12 cellular contexts compared by ENCODE assay signal in genomic region chr17:50154604-50155003, GRCh38. TPM values are rescaled to one million over a fixed set of nuclear protein-coding genes. Genes with fewer than 3 reads are reported as not detected.
DNase-seq lines count a peak whose midpoint lies in the region; ATAC-seq and TF ChIP-seq lines count a peak whose summit lies in the region.
"Had no signal": no experiment of that assay in that cellular context is flagged by ENCODE, and none has a peak within 500 bp of the region (broad histone marks: within the 10 kb centered on the region; RNA-seq: fewer than 3 reads in every experiment).

No MANE protein-coding gene starts in this region.

- POLR2A ChIA-PET in PC-9 (lab: Charles Lee; ENCODE audit: unreplicated experiment), result no interaction called here

- no peak for ATAC-seq in stimulated activated naive CD8-positive, alpha-beta T cell treated with anti-CD3 and anti-CD28 coated beads, Interleukin-15, amount 100 ng/mL, for 72 hours
- no peak for ATAC-seq in stimulated activated naive CD8-positive, alpha-beta T cell treated with anti-CD3 and anti-CD28 coated beads, Interleukin-15, Interleukin-2, amounts not matched to agents 100 U/mL and 50 U/mL, for 24 hours
- ATAC-seq in HG02970 (IDR thresholded peaks at IDR 0.05; ENCODE audit: low FRiP score, unreplicated experiment), result no peak
- ATAC-seq: activated T-helper 17 cell treated with anti-CD3 and anti-CD28 coated beads, Interleukin-2, amount 50 U/mL, for 72 hours; sciatic nerve had no signal

- no peak for DNase-seq in stimulated activated naive CD8-positive, alpha-beta T cell treated with anti-CD3 and anti-CD28 coated beads, Interleukin-15, amount 100 ng/mL, for 72 hours
- DNase-seq in stimulated activated naive CD8-positive, alpha-beta T cell treated with anti-CD3 and anti-CD28 coated beads, Interleukin-15, Interleukin-2, amounts not matched to agents 100 U/mL and 50 U/mL, for 24 hours, result no peak
- DNase-seq in PC-9 (no peak), CD1c-positive myeloid dendritic cell (ENCODE audit: extremely low spot score) (no peak), H4 (ENCODE audit: low spot score) (no peak)
- no peak for DNase-seq in stimulated activated CD4-positive, alpha-beta T cell treated with anti-CD3 and anti-CD28 coated beads, Interleukin-4, amount 100 ng/mL, for 24 hours
- DNase-seq: T-helper 9 cell had no signal

- no peak overlapping the region for H2AFZ ChIP-seq in PC-9

- no peaks in the 10 kb centered on the region for H3K27me3 Mint-ChIP-seq in stimulated activated naive CD8-positive, alpha-beta T cell treated with anti-CD3 and anti-CD28 coated beads, Interleukin-15, amount 100 ng/mL, for 72 hours
- H3K27me3 Mint-ChIP-seq: activated T-helper 17 cell treated with anti-CD3 and anti-CD28 coated beads, Interleukin-2, amount 50 U/mL, for 72 hours had no signal

- H3K79me2 ChIP-seq in PC-9 (ENCODE audit: low read depth), result peaks cover 11% of the 10 kb centered on the region

- CTCF ChIA-PET in PC-9 (lab: Charles Lee), result interaction anchor here (0.5 to 0.7 kb wide), 4 partner anchors 19 to 127 kb away, joined by 3 to 25 read pairs (median 4); no protein-coding TSS in a partner anchor

- H3K4me2 ChIP-seq in PC-9, result peak overlapping the region; percentile 76

- no peaks in the 10 kb centered on the region for H3K9me3 ChIP-seq in PC-9 (ENCODE audit: insufficient read depth, low read depth)
- H3K9me3 ChIP-seq in muscle layer of colon (ENCODE audit: low read length), result no peaks in the 10 kb centered on the region
- H3K9me3 ChIP-seq: BE2C had no signal

- no peaks in the 10 kb centered on the region for H4K20me1 ChIP-seq in PC-9 (ENCODE audit: insufficient read depth)

- BruUV-seq in PC-9 (replicated peaks; lab: Mats Ljungman, UMichigan), result no TSS peak

- H3K36me3 ChIP-seq in PC-9 (ENCODE audit: low read depth) (no peaks in the 10 kb centered on the region), muscle layer of colon (ENCODE audit: insufficient read depth, low read length) (no peaks in the 10 kb centered on the region)

- H3K9me3 Mint-ChIP-seq in stimulated activated naive CD8-positive, alpha-beta T cell treated with anti-CD3 and anti-CD28 coated beads, Interleukin-15, amount 100 ng/mL, for 72 hours, result no peaks in the 10 kb centered on the region
- H3K9me3 Mint-ChIP-seq: activated T-helper 17 cell treated with anti-CD3 and anti-CD28 coated beads, Interleukin-2, amount 50 U/mL, for 72 hours had no signal

- H3K27ac ChIP-seq in PC-9 (peak overlapping the region; percentile 86), muscle layer of colon (ENCODE audit: low read depth, low read length) (peak overlapping the region; percentile 63)

- H3K27me3 ChIP-seq in PC-9 (ENCODE audit: insufficient read depth, low read depth) (no peaks in the 10 kb centered on the region), muscle layer of colon (ENCODE audit: control insufficient read depth in 1 of 2, insufficient read depth in 2 of 2, low read length in 2 of 2) (no peaks in the 10 kb centered on the region)
- H3K27me3 ChIP-seq: BE2C had no signal

- peaks cover 45% of the 10 kb centered on the region for H3F3A ChIP-seq in PC-9 (ENCODE audit: insufficient read depth, low read depth)

- H3K4me3 ChIP-seq in PC-9 (no peak overlapping the region), muscle layer of colon (ENCODE audit: low read depth in 1 of 2, low read length in 2 of 2) (no peak overlapping the region)

- H3K9me2 ChIP-seq in PC-9 (ENCODE audit: insufficient read depth), result no peaks in the 10 kb centered on the region

- H3K4me1 ChIP-seq in PC-9 (replicated peaks; ENCODE audit: insufficient read depth) (peaks cover 47% of the 10 kb centered on the region), muscle layer of colon (ENCODE audit: insufficient read depth, low read length) (peaks cover 38% of the 10 kb centered on the region)

- no peak overlapping the region for H3K9ac ChIP-seq in muscle layer of colon (ENCODE audit: low read length)

- TF ChIP-seq CTCF in PC-9 (conservative IDR thresholded peaks at IDR 0.05), result no peak

- H3K27ac Mint-ChIP-seq in stimulated activated naive CD8-positive, alpha-beta T cell treated with anti-CD3 and anti-CD28 coated beads, Interleukin-15, amount 100 ng/mL, for 72 hours, result no peak overlapping the region
- H3K27ac Mint-ChIP-seq: activated T-helper 17 cell treated with anti-CD3 and anti-CD28 coated beads, Interleukin-2, amount 50 U/mL, for 72 hours had no signal

- peaks cover 54% of the 10 kb centered on the region for H3K4me1 Mint-ChIP-seq in stimulated activated naive CD8-positive, alpha-beta T cell treated with anti-CD3 and anti-CD28 coated beads, Interleukin-15, amount 100 ng/mL, for 72 hours

- peak overlapping the region; percentile 44 to 55 for H3K4me3 Mint-ChIP-seq in stimulated activated naive CD8-positive, alpha-beta T cell treated with anti-CD3 and anti-CD28 coated beads, Interleukin-15, amount 100 ng/mL, for 72 hours
- H3K4me3 Mint-ChIP-seq: activated T-helper 17 cell treated with anti-CD3 and anti-CD28 coated beads, Interleukin-2, amount 50 U/mL, for 72 hours had no signal

- intact Hi-C loops in PC-9 (cut with micrococcal nuclease; ENCODE audit: unreplicated experiment), result loop anchor here (2.0 to 5.0 kb wide), 2 partner anchors 128 to 267 kb away; no protein-coding TSS in a partner anchor

RNA-seq across cellular contexts. Expression of gene PPP1R9B, which starts 4.1 kb away (rescaled TPM):
- total RNA-seq in PC-9 (2021), result 34.0 and 35.8 TPM in 2 replicates
- total RNA-seq in H4 (2014; rRNA removed; shearing (Covaris generic)), result 16.3 and 18.5 TPM in 2 replicates

RNA-seq across cellular contexts. Expression of gene SGCA, which starts 11.2 kb away (rescaled TPM):
- total RNA-seq in PC-9 (2021), result not detected in 2 replicates
- 0.45 TPM in 1 of 2 replicates, not detected in the other for total RNA-seq in H4 (2014; rRNA removed; shearing (Covaris generic))
- total RNA-seq: activated T-helper 17 cell treated with anti-CD3 and anti-CD28 coated beads, Interleukin-2, amount 50 U/mL, for 72 hours had no signal

RNA-seq across cellular contexts. Expression of gene SAMD14, which starts 24.6 kb away (rescaled TPM):
- 0.17 and 0.73 TPM in 2 replicates for total RNA-seq in PC-9 (2021)
- total RNA-seq in H4 (2014; rRNA removed; shearing (Covaris generic)), result 0.70 and 1.2 TPM in 2 replicates

RNA-seq across cellular contexts. Expression of gene COL1A1, which starts 46.8 kb away (rescaled TPM):
- 20.7 and 29.5 TPM in 2 replicates for total RNA-seq in PC-9 (2021)
- total RNA-seq in H4 (2014; rRNA removed; shearing (Covaris generic)), result 11.1 and 25.7 TPM in 2 replicates

RNA-seq across cellular contexts. Expression of gene PDK2, which starts 59.5 kb away (rescaled TPM):
- total RNA-seq in PC-9 (2021), result 38.6 and 58.7 TPM in 2 replicates
- 37.6 and 41.2 TPM in 2 replicates for total RNA-seq in H4 (2014; rRNA removed; shearing (Covaris generic))
